In genomic region chr6:127207591-127208120, GRCh38 we compare ENCODE assay signal across 14 cellular contexts. TPM values are rescaled to one million over a fixed set of nuclear protein-coding genes. Genes with fewer than 3 reads are reported as not detected.
DNase-seq lines count a peak whose midpoint lies in the region; ATAC-seq and TF ChIP-seq lines count a peak whose summit lies in the region.
"Had no signal": no experiment of that assay in that cellular context is flagged by ENCODE, and none has a peak within 500 bp of the region (broad histone marks: within the 10 kb centered on the region; RNA-seq: fewer than 3 reads in every experiment).

No MANE protein-coding gene starts in this region.

- no peak for TF ChIP-seq CTCF in nephron progenitor cell (IDR thresholded peaks at IDR 0.05)

- no peak for ATAC-seq in sciatic nerve
- no peak for ATAC-seq in GM18858 (IDR thresholded peaks at IDR 0.05; ENCODE audit: unreplicated experiment)
- ATAC-seq: natural killer cell treated with Interleukin-12 subunit alpha and Interleukin-12 subunit beta and Interleukin-15 and Interleukin-18, amount 100 ng/mL, for 72 hours had no signal

- H3K4me1 Mint-ChIP-seq in nephron progenitor cell = peaks cover 13% of the 10 kb centered on the region
- H3K4me1 Mint-ChIP-seq: endodermal cell had no signal

- peak overlapping the region; percentile 9 for H3K27ac Mint-ChIP-seq in nephron progenitor cell
- H3K27ac Mint-ChIP-seq: endodermal cell; natural killer cell treated with Interleukin-12 subunit alpha and Interleukin-12 subunit beta and Interleukin-15 and Interleukin-18, amount 100 ng/mL, for 72 hours had no signal

- DNase-seq in EL (peak; percentile 66), MV-4-11 (lab: John Stamatoyannopoulos, UW) (peak; percentile 28), dermis blood vessel endothelial cell (peak; percentile 89), nephron progenitor cell (no peak), superior temporal gyrus (ENCODE audit: extremely low spot score) (no peak), sciatic nerve (ENCODE audit: low spot score) (no peak)
- DNase-seq: activated CD4-positive, alpha-beta T cell treated with anti-CD3 and anti-CD28 coated beads for 1 hour; activated naive CD4-positive, alpha-beta T cell treated with Interleukin-2 at 50 U/mL for 16 hours; DMS53; endodermal cell; NCI-H1092 treated with DMSO at 0.1 percent for 48 hours; SIG-M5 had no signal

- intact Hi-C loops in sciatic nerve (cut with DNase I) = no loop called here

- H3K9me3 Mint-ChIP-seq in nephron progenitor cell = no peaks in the 10 kb centered on the region
- H3K9me3 Mint-ChIP-seq: endodermal cell; natural killer cell treated with Interleukin-12 subunit alpha and Interleukin-12 subunit beta and Interleukin-15 and Interleukin-18, amount 100 ng/mL, for 72 hours had no signal

- H3K36me3 Mint-ChIP-seq in nephron progenitor cell (ENCODE audit: low read depth) = no peaks in the 10 kb centered on the region
- H3K36me3 Mint-ChIP-seq: natural killer cell treated with Interleukin-12 subunit alpha and Interleukin-12 subunit beta and Interleukin-15 and Interleukin-18, amount 100 ng/mL, for 72 hours had no signal

- H3K27me3 Mint-ChIP-seq in nephron progenitor cell (ENCODE audit: low read depth, poor library complexity) = no peaks in the 10 kb centered on the region

- H3K4me3 Mint-ChIP-seq in nephron progenitor cell = no peak overlapping the region
- H3K4me3 Mint-ChIP-seq: endodermal cell; natural killer cell treated with Interleukin-12 subunit alpha and Interleukin-12 subunit beta and Interleukin-15 and Interleukin-18, amount 100 ng/mL, for 72 hours had no signal

RNA-seq across cellular contexts. Expression of gene RNF146, which starts 59.0 kb away (rescaled TPM):
- total RNA-seq in dermis blood vessel endothelial cell (35.3 and 46.3 TPM in 2 replicates), sciatic nerve (72.2 TPM)

Comparison
In these comparisons a context has a peak if more than half of its experiments do, and no peak if none do; other contexts are left out.
1. DNase-seq: peak in EL (single experiment), MV-4-11 (single experiment) and dermis blood vessel endothelial cell (single experiment); none in nephron progenitor cell (single experiment), superior temporal gyrus (single experiment) and sciatic nerve (single experiment).